Comparison of ENCODE assay signal across 1 cellular context in the genomic region with DNA sequence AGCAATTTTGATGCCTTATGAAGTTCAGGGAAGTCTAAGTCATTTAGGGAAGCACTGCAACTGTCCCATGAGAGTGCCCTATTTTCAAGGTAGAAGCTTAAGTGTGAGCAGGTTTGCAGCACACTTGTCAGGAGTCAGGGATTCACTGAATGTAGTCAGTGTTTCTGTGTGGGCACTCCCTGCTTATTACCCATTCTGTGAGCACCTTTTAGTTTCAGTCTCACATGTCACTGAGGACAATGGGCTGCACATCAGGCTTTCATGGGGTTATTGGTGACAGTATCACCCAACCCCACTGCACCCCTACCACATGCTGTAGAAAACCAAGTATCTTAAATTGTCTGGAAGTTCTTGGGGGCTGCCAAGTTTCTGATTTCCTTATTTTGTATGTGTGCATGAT.
TF ChIP-seq lines count a peak whose summit lies in the region.

No MANE protein-coding gene starts in this region.

TF ChIP-seq in H1, 55 proteins besides CTCF, POLR2A, EP300 and RAD21 (continued from another document):
- TF ChIP-seq TCF12 (IDR thresholded peaks at IDR 0.05; ENCODE audit: low read depth, low read length) (no peak), TAF7 (optimal IDR thresholded peaks at IDR 0.05; ENCODE audit: borderline replicate concordance, low read depth, low read length) (no peak), GABPA (IDR thresholded peaks at IDR 0.05; ENCODE audit: borderline replicate concordance, insufficient read depth, low read length) (no peak), POU5F1 (IDR thresholded peaks at IDR 0.05; ENCODE audit: low read depth, low read length) (no peak), HDAC6 (IDR thresholded peaks at IDR 0.05; ENCODE audit: low read depth, low read length) (no peak)
